ENCODE assay signal across 15 cellular contexts in the genomic region with DNA sequence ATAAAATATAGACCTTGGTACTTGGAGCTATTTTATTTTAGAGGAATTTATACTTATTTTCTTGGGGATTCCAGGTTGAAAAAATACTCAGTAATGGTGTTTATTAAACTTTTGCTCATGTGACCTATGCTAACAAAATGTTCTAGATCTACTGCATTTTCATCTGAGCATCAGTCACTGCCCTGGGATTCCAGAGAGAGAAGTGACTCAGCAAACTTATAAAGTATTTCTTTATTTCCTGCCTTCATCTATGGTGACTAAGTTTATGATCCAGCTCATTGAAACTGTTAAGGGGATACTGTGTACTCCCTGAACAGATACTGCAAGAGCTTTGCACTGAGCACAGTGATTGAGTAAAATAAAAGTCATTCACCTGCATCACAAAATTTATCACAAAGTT.
DNase-seq lines count a peak whose midpoint lies in the region; ATAC-seq, FAIRE-seq and TF ChIP-seq lines count a peak whose summit lies in the region.
"Had no signal": no experiment of that assay in that cellular context is flagged by ENCODE, and none has a peak within 500 bp of the region (broad histone marks: within the 10 kb centered on the region; RNA-seq: fewer than 3 reads in every experiment).

No MANE protein-coding gene starts in this region.

- no peak for TF ChIP-seq POLR2A in GM12891 (IDR thresholded peaks at IDR 0.05; ENCODE audit: low read depth, low read length)

- H3K4me1 ChIP-seq in Panc1 (ENCODE audit: control insufficient read depth, insufficient read depth, low read length) (no peaks in the 10 kb centered on the region; the same call in 1 of the 2 replicates), heart right ventricle (no peaks in the 10 kb centered on the region)
- H3K4me1 ChIP-seq: BLaER1 treated with 17β-estradiol and CSF1 and Interleukin-3, amounts not matched to agents 10 nM and 100 nM; prostate gland; transverse colon had no signal

- intact Hi-C loops in Panc1 (cut with micrococcal nuclease; ENCODE audit: unreplicated experiment), result no loop called here
- intact Hi-C loops in heart right ventricle (cut with DNase I), result no loop called here

- no peak for FAIRE-seq in GM12891 (lab: Jason Lieb, UNC)

- H3K9me3 ChIP-seq in Panc1 (ENCODE audit: control insufficient read depth, insufficient read depth, low read depth, low read length) (no peaks in the 10 kb centered on the region), heart right ventricle (peaks cover 0 to 8% (median 0%) of the 10 kb centered on the region in 11 donors)
- H3K9me3 ChIP-seq: BLaER1 treated with 17β-estradiol and CSF1 and Interleukin-3, amounts not matched to agents 10 nM and 100 nM; prostate gland; transverse colon had no signal

- DNase-seq in EL (peak; percentile 69), Panc1 (ENCODE audit: low read depth, low spot score) (peak; percentile 51), choroid plexus epithelial cell (ENCODE audit: low read depth) (peak; percentile 73), non-pigmented ciliary epithelial cell (ENCODE audit: low read depth) (peak; percentile 35), heart right ventricle (no peak), GM12891 (ENCODE audit: insufficient read length, low spot score) (no peak)
- DNase-seq in stimulated activated naive CD4-positive, alpha-beta T cell treated with Interleukin-2 at 50 U/mL for 16 hours (lab: John Stamatoyannopoulos, UW), result no peak
- DNase-seq: activated CD4-positive, alpha-beta T cell treated with anti-CD3 and anti-CD28 coated beads, Interleukin-2, amount 10 ng/mL, durations not matched to agents 24 days and 14 days; activated T-cell treated with anti-CD3 and anti-CD28 coated beads, Interleukin-2, amount 50 U/mL, for 1 hour; islet precursor cell; NCI-H446 treated with DMSO at 0.1 percent for 48 hours; transverse colon had no signal

- no peaks in the 10 kb centered on the region for H3K36me3 ChIP-seq in Panc1 (ENCODE audit: control insufficient read depth, insufficient read depth, low read length)
- H3K36me3 ChIP-seq in heart right ventricle, result no peaks in the 10 kb centered on the region
- H3K36me3 ChIP-seq: BLaER1 treated with 17β-estradiol and CSF1 and Interleukin-3, amounts not matched to agents 10 nM and 100 nM; prostate gland; transverse colon had no signal

- POLR2A ChIA-PET in Panc1 (lab: Charles Lee), result interaction anchor here (0.5 kb wide), 1 partner anchor 384 kb away, joined by 4 read pairs; no protein-coding TSS in a partner anchor

- in situ Hi-C loops in Panc1 (cut with HindIII; ENCODE audit: low pct_unique_long_range_greater_than_20kb, low sequenced_read_pairs), result no loop called here

- H3K27me3 ChIP-seq in Panc1 (ENCODE audit: control insufficient read depth, insufficient read depth, low read length), result no peaks in the 10 kb centered on the region
- H3K27me3 ChIP-seq in heart right ventricle, result no peaks in the 10 kb centered on the region
- H3K27me3 ChIP-seq: BLaER1 treated with 17β-estradiol and CSF1 and Interleukin-3, amounts not matched to agents 10 nM and 100 nM; transverse colon had no signal

- no TSS peak for BruUV-seq in Panc1 (replicated peaks; lab: Mats Ljungman, UMichigan)

- H3K27ac ChIP-seq in Panc1 (ENCODE audit: low read length) (no peak overlapping the region), heart right ventricle (no peak overlapping the region)
- H3K27ac ChIP-seq: BLaER1 treated with 17β-estradiol and CSF1 and Interleukin-3, amounts not matched to agents 10 nM and 100 nM; prostate gland; transverse colon had no signal

- TF ChIP-seq CTCF in Panc1 (IDR thresholded peaks at IDR 0.05) (no peak), choroid plexus epithelial cell (conservative IDR thresholded peaks at IDR 0.05; ENCODE audit: low read depth, low read length) (no peak), heart right ventricle (IDR thresholded peaks at IDR 0.05) (no peak)

- H3K4me3 ChIP-seq in Panc1 (ENCODE audit: low read depth in 2 of 2, low read length in 2 of 2) (no peak overlapping the region), choroid plexus epithelial cell (ENCODE audit: low read depth, low read length) (no peak overlapping the region), heart right ventricle (no peak overlapping the region)
- H3K4me3 ChIP-seq: BLaER1 treated with 17β-estradiol and CSF1 and Interleukin-3, amounts not matched to agents 10 nM and 100 nM; prostate gland; transverse colon had no signal

- ATAC-seq in Panc1, result peak; percentile 88
- ATAC-seq in heart right ventricle, result no peak
- ATAC-seq in GM19328 (IDR thresholded peaks at IDR 0.05; ENCODE audit: unreplicated experiment), result no peak

- CTCF ChIA-PET in Panc1 (lab: Charles Lee), result no interaction called here

TF ChIP-seq in GM12891, 5 proteins besides CTCF, POLR2A, EP300 and RAD21:
- TF ChIP-seq PAX5 (IDR thresholded peaks at IDR 0.05; ENCODE audit: insufficient read depth, low read length, severe bottlenecking), result no peak
- TF ChIP-seq POLR2AphosphoS5 (IDR thresholded peaks at IDR 0.05; ENCODE audit: low read depth, low read length), result no peak
- no peak for TF ChIP-seq SPI1 (IDR thresholded peaks at IDR 0.05; ENCODE audit: low read depth, low read length)
- TF ChIP-seq POU2F2 (IDR thresholded peaks at IDR 0.05; ENCODE audit: low read depth, low read length), result no peak
- TF ChIP-seq TAF1 (IDR thresholded peaks at IDR 0.05; ENCODE audit: low read depth, low read length), result no peak
TF ChIP-seq in GM12891: peak in this region for 0.

Comparison
In these comparisons a context has a peak if more than half of its experiments do, and no peak if none do; other contexts are left out.
1. DNase-seq: peak in EL (single experiment), Panc1 (single experiment), choroid plexus epithelial cell (single experiment) and non-pigmented ciliary epithelial cell (single experiment); none in heart right ventricle (0 of 2), stimulated activated naive CD4-positive, alpha-beta T cell treated with Interleukin-2 at 50 U/mL for 16 hours (single experiment) and GM12891 (single experiment).